9 cellular contexts compared by ENCODE assay signal in the genomic region with DNA sequence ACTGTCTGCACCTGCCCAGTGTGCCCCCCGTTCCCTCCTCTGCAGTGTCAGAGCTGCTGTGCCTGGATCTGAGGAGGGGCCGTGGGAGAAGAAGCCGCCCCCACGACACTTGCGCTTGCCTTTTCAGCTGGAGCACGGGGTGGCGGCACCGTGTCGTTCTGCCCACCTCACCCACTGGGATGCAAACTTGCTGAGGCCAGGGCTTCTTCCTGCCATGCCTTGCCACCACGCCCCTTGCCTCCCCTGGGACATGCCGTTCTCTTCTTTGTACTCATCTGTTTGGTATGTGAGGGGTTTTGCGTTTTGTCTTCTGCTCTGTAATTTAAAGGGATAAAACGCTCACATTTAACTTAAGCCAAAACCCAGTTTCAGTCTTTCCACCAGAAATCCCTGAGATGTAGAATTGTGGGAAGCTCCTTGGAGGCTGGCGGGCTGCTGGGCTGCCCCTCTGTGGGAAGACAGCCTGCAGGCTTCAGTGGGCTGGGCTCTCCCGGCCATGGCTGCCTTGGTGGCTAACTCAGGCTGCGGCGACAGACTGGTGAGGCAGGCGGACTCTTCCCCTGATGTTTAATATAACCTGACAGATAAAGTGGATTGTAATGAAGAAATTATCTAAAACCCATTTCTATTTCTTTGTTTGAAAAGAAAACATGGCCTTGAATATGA.
DNase-seq lines count a peak whose midpoint lies in the region; ATAC-seq lines count a peak whose summit lies in the region.
"Had no signal": no experiment of that assay in that cellular context is flagged by ENCODE, and none has a peak within 500 bp of the region (broad histone marks: within the 10 kb centered on the region; RNA-seq: fewer than 3 reads in every experiment).

No MANE protein-coding gene starts in this region.

- H3K9me2 ChIP-seq in GM23248 (ENCODE audit: insufficient read depth), result no peaks in the 10 kb centered on the region

- no peaks in the 10 kb centered on the region for H3F3A ChIP-seq in GM23248 (ENCODE audit: insufficient read depth)

- peaks cover 79% of the 10 kb centered on the region for H3K79me2 ChIP-seq in GM23248 (ENCODE audit: insufficient read depth)

- H3K27me3 ChIP-seq in GM23248 (replicated peaks; ENCODE audit: insufficient read depth) (no peaks in the 10 kb centered on the region), SJCRH30 (no peaks in the 10 kb centered on the region), skeletal muscle satellite cell (ENCODE audit: control insufficient read depth, insufficient read depth, low read length) (no peaks in the 10 kb centered on the region)

- 44 to 50% methylated on average over 17 to 18 of the region's 18 CpGs for WGBS in GM23248 (ENCODE audit: low coverage in 1 of 2, low lambda C conversion rate in 2 of 2, missing lambda C conversion rate in 2 of 2), 2 experiments

- H3K9me3 ChIP-seq in GM23248 (ENCODE audit: low read depth), result no peaks in the 10 kb centered on the region
- no peaks in the 10 kb centered on the region for H3K9me3 ChIP-seq in SJCRH30 (replicated peaks)
- H3K9me3 ChIP-seq in skeletal muscle satellite cell (replicated peaks; ENCODE audit: low read length), result no peaks in the 10 kb centered on the region

- DNase-seq in GM23248 (peak; percentile 86), SJCRH30 (peak; percentile 87 to 93), fibroblast of the conjunctiva (ENCODE audit: low read depth) (peak; percentile 80), C1 segment of cervical spinal cord (lab: John Stamatoyannopoulos, UW) (no peak)
- DNase-seq: NCI-H2029 had no signal

- H3K27ac ChIP-seq in GM23248, result peak overlapping the region; percentile 57
- H3K27ac ChIP-seq in SJCRH30, result peak overlapping the region; percentile 74
- H3K27ac ChIP-seq: HL-60 had no signal

- no peaks in the 10 kb centered on the region for H4K20me1 ChIP-seq in GM23248 (ENCODE audit: insufficient read depth)

- ATAC-seq in HG02938 (IDR thresholded peaks at IDR 0.05; ENCODE audit: unreplicated experiment) (no peak), HG02610 (IDR thresholded peaks at IDR 0.05; ENCODE audit: unreplicated experiment) (no peak)

- H3K4me2 ChIP-seq in GM23248 (ENCODE audit: unreplicated experiment), result peak overlapping the region; percentile 69
- peak overlapping the region; percentile 66 for H3K4me2 ChIP-seq in skeletal muscle satellite cell (ENCODE audit: low read length)

- peak overlapping the region; percentile 43; the same call in 1 of the 2 replicates for H3K9ac ChIP-seq in GM23248
- peak overlapping the region; percentile 48 for H3K9ac ChIP-seq in skeletal muscle satellite cell (ENCODE audit: low read depth, low read length)

- H2AFZ ChIP-seq in GM23248, result peak overlapping the region; percentile 24; the same call in 1 of the 2 replicates

- in situ Hi-C loops in GM23248 (cut with MboI), result no loop called here

- H3K4me1 ChIP-seq in GM23248 (ENCODE audit: insufficient read depth), result peaks cover 21% of the 10 kb centered on the region
- H3K4me1 ChIP-seq in SJCRH30, result peaks cover 81% of the 10 kb centered on the region
- H3K4me1 ChIP-seq in skeletal muscle satellite cell (ENCODE audit: control insufficient read depth, insufficient read depth, low read length), result peaks cover 52% of the 10 kb centered on the region

- peak overlapping the region; percentile 51 for H3K4me3 ChIP-seq in GM23248
- H3K4me3 ChIP-seq in SJCRH30, result peak overlapping the region; percentile 20
- H3K4me3 ChIP-seq in skeletal muscle satellite cell (ENCODE audit: low read length), result peak overlapping the region; percentile 47

- H3K36me3 ChIP-seq in GM23248 (ENCODE audit: low read depth) (no peaks in the 10 kb centered on the region), SJCRH30 (no peaks in the 10 kb centered on the region), skeletal muscle satellite cell (ENCODE audit: insufficient read depth, low read length) (no peaks in the 10 kb centered on the region)

Comparison
In these comparisons a context has a peak if more than half of its experiments do, and no peak if none do; other contexts are left out.
1. DNase-seq: peak in GM23248 (single experiment), SJCRH30 (2 of 2) and fibroblast of the conjunctiva (single experiment); none in C1 segment of cervical spinal cord (0 of 14).
2. Peak in every context shown above with its lines, with median percentiles within 50 percentile points of each other: H3K4me3 ChIP-seq.